Comparison of ENCODE assay signal across 9 cellular contexts in the genomic region with DNA sequence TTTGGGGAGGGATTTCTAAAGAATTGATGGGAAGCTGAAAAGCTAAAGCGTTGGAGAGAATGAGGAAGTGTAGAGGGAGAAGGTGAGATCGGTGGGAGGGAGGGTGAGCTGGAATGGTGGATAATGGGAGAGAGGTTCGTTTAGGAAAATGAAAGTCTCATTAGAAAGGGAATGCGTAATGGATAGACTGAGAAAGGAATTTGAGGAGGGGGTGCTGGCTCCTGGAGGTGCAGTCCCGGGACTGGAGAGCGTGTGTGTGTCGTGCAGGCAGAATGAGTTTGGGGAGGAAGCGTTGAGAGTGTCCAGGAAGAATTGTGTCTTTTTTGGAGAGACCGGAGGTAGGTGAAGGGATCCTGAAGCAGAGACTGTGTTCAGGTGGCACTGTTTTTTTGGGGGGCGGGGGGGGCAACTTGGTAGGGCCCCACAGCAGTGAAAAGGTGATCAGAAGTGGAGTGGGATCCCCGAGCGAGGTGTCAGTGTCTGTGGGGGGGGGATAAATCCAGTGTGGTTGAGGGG. TPM values are rescaled to one million over a fixed set of nuclear protein-coding genes. Genes with fewer than 3 reads are reported as not detected.
DNase-seq lines count a peak whose midpoint lies in the region; ATAC-seq and TF ChIP-seq lines count a peak whose summit lies in the region.
"Had no signal": no experiment of that assay in that cellular context is flagged by ENCODE, and none has a peak within 500 bp of the region (broad histone marks: within the 10 kb centered on the region; RNA-seq: fewer than 3 reads in every experiment).

No MANE protein-coding gene starts in this region.

- no peak for TF ChIP-seq CTCF in C4-2B (conservative IDR thresholded peaks at IDR 0.05)
- TF ChIP-seq CTCF in nephron progenitor cell (IDR thresholded peaks at IDR 0.05), result no peak

- DNase-seq in M059J (ENCODE audit: low read depth) (peak; percentile 37), dermis blood vessel endothelial cell (peak; percentile 20), nephron progenitor cell (no peak), foreskin melanocyte (no peak), glomerular visceral epithelial cell (ENCODE audit: extremely low spot score) (no peak)
- DNase-seq in stimulated activated naive CD4-positive, alpha-beta T cell (lab: John Stamatoyannopoulos, UW), result no peak
- DNase-seq: stimulated activated CD4-positive, alpha-beta T cell treated with anti-CD3 and anti-CD28 coated beads, Interleukin-12 subunit alpha, Interleukin-12 subunit beta, amount 100 ng/mL, for 4 hours had no signal

- H3K27ac Mint-ChIP-seq in nephron progenitor cell, result peak overlapping the region; percentile 88

- H3K36me3 Mint-ChIP-seq in nephron progenitor cell (ENCODE audit: low read depth), result no peaks in the 10 kb centered on the region

- H3K4me3 Mint-ChIP-seq in nephron progenitor cell, result peak overlapping the region; percentile 97

- no peaks in the 10 kb centered on the region for H3K9me3 Mint-ChIP-seq in nephron progenitor cell

- no peak for ATAC-seq in activated CD4-positive, CD25-positive, alpha-beta regulatory T cell treated with anti-CD3 and anti-CD28 coated beads, Interleukin-2, amount 50 U/mL, for 24 hours

- peaks cover 10% of the 10 kb centered on the region for H3K27me3 Mint-ChIP-seq in nephron progenitor cell (ENCODE audit: low read depth, poor library complexity)

- H3K27ac ChIP-seq in C4-2B, result peak overlapping the region; percentile 90

- H3K4me1 Mint-ChIP-seq in nephron progenitor cell, result peaks cover 60% of the 10 kb centered on the region

RNA-seq across cellular contexts. Expression of gene ACTN4, which starts 1.4 kb away (rescaled TPM):
- total RNA-seq in M059J (2014; rRNA removed; shearing (Covaris generic)), result 271 and 536 TPM in 2 replicates
- total RNA-seq in dermis blood vessel endothelial cell, result 315 and 728 TPM in 2 replicates

RNA-seq across cellular contexts. Expression of gene EIF3K, which starts 29.9 kb away (rescaled TPM):
- total RNA-seq in M059J (2014; rRNA removed; shearing (Covaris generic)), result 615 and 648 TPM in 2 replicates
- total RNA-seq in dermis blood vessel endothelial cell, result 350 and 735 TPM in 2 replicates

RNA-seq across cellular contexts. Expression of gene MAP4K1, which starts 31.1 kb away (rescaled TPM):
- total RNA-seq in M059J (2014; rRNA removed; shearing (Covaris generic)), result 0.22 TPM in 1 of 2 replicates, not detected in the other
- 0.09 TPM in 1 of 2 replicates, not detected in the other for total RNA-seq in dermis blood vessel endothelial cell

Comparison
In these comparisons a context has a peak if more than half of its experiments do, and no peak if none do; other contexts are left out.
1. DNase-seq: peak in M059J (single experiment) and dermis blood vessel endothelial cell (single experiment); none in nephron progenitor cell (single experiment), stimulated activated naive CD4-positive, alpha-beta T cell (0 of 6), foreskin melanocyte (single experiment) and glomerular visceral epithelial cell (single experiment).